In genomic region chr20:48584391-48585249, GRCh38 we compare ENCODE assay signal across 18 cellular contexts.
DNase-seq lines count a peak whose midpoint lies in the region; ATAC-seq and TF ChIP-seq lines count a peak whose summit lies in the region.
"Had no signal": no experiment of that assay in that cellular context is flagged by ENCODE, and none has a peak within 500 bp of the region (broad histone marks: within the 10 kb centered on the region; RNA-seq: fewer than 3 reads in every experiment).

No MANE protein-coding gene starts in this region.

- H3K4me1 ChIP-seq in thyroid gland, result no peaks in the 10 kb centered on the region
- no peaks in the 10 kb centered on the region for H3K4me1 ChIP-seq in vagina
- H3K4me1 ChIP-seq: A549, HAP-1 had no signal

- H3K27me3 ChIP-seq in thyroid gland, result no peaks in the 10 kb centered on the region
- H3K27me3 ChIP-seq in vagina, result no peaks in the 10 kb centered on the region

- no peak overlapping the region for H3K27ac Mint-ChIP-seq in activated naive CD4-positive, alpha-beta T cell treated with anti-CD3 and anti-CD28 coated beads, Interleukin-2, amount 10 ng/mL, durations not matched to agents 7 days and 5 days
- H3K27ac Mint-ChIP-seq in mesothelial cell of epicardium, result peak overlapping the region; percentile 41
- H3K27ac Mint-ChIP-seq: activated CD8-positive, alpha-beta T cell treated with anti-CD3 and anti-CD28 coated beads for 36 hours; activated naive CD8-positive, alpha-beta T cell treated with anti-CD3 and anti-CD28 coated beads for 36 hours; CD4-positive, CD25-positive, alpha-beta regulatory T cell; dendritic cell treated with granulocyte-macrophage colony-stimulating factor and Interleukin-4, amounts not matched to agents 40 ng/mL and 50 ng/mL, for 4 days had no signal

- H3K9me3 Mint-ChIP-seq in activated naive CD4-positive, alpha-beta T cell treated with anti-CD3 and anti-CD28 coated beads, Interleukin-2, amount 10 ng/mL, durations not matched to agents 7 days and 5 days, result no peaks in the 10 kb centered on the region
- peaks cover 6% of the 10 kb centered on the region for H3K9me3 Mint-ChIP-seq in mesothelial cell of epicardium
- H3K9me3 Mint-ChIP-seq: activated CD8-positive, alpha-beta T cell treated with anti-CD3 and anti-CD28 coated beads for 36 hours; activated naive CD8-positive, alpha-beta T cell treated with anti-CD3 and anti-CD28 coated beads for 36 hours had no signal

- no peak for TF ChIP-seq POLR2A in thyroid gland (IDR thresholded peaks at IDR 0.05)
- no peak for TF ChIP-seq POLR2A in vagina (IDR thresholded peaks at IDR 0.05)

- WGBS in thyroid gland, 2 donors, result 40 to 58% methylated on average over 14 of the region's 14 CpGs

- intact Hi-C loops in thyroid gland (cut with DNase I) (no loop called here), vagina (cut with DNase I) (no loop called here)

- no peaks in the 10 kb centered on the region for H3K4me1 Mint-ChIP-seq in activated naive CD4-positive, alpha-beta T cell treated with anti-CD3 and anti-CD28 coated beads, Interleukin-2, amount 10 ng/mL, durations not matched to agents 7 days and 5 days
- peaks cover 28% of the 10 kb centered on the region for H3K4me1 Mint-ChIP-seq in mesothelial cell of epicardium
- H3K4me1 Mint-ChIP-seq: activated naive CD8-positive, alpha-beta T cell treated with anti-CD3 and anti-CD28 coated beads for 36 hours had no signal

- CTCF ChIA-PET in activated naive CD4-positive, alpha-beta T cell treated with anti-CD3 and anti-CD28 coated beads, Interleukin-2, amount 10 ng/mL, durations not matched to agents 7 days and 5 days (lab: Charles Lee), result no interaction called here

- peaks cover 31% of the 10 kb centered on the region for H3K27me3 Mint-ChIP-seq in activated naive CD4-positive, alpha-beta T cell treated with anti-CD3 and anti-CD28 coated beads, Interleukin-2, amount 10 ng/mL, durations not matched to agents 7 days and 5 days
- peaks cover 2% of the 10 kb centered on the region for H3K27me3 Mint-ChIP-seq in mesothelial cell of epicardium (ENCODE audit: low read depth)

- H3K36me3 ChIP-seq in thyroid gland (no peaks in the 10 kb centered on the region), vagina (no peaks in the 10 kb centered on the region)
- H3K36me3 ChIP-seq: HAP-1 had no signal

- H3K9me3 ChIP-seq in thyroid gland (no peaks in the 10 kb centered on the region), vagina (no peaks in the 10 kb centered on the region)
- H3K9me3 ChIP-seq: A549, HAP-1 had no signal

- no peak overlapping the region for H3K4me3 ChIP-seq in thyroid gland (replicated peaks in 1 of 3)
- H3K4me3 ChIP-seq in vagina, result no peak overlapping the region
- H3K4me3 ChIP-seq: A549, HAP-1 had no signal

- no peak overlapping the region for H3K4me3 Mint-ChIP-seq in activated naive CD4-positive, alpha-beta T cell treated with anti-CD3 and anti-CD28 coated beads, Interleukin-2, amount 10 ng/mL, durations not matched to agents 7 days and 5 days
- no peak overlapping the region for H3K4me3 Mint-ChIP-seq in mesothelial cell of epicardium
- H3K4me3 Mint-ChIP-seq: activated CD8-positive, alpha-beta T cell treated with anti-CD3 and anti-CD28 coated beads for 36 hours; activated naive CD8-positive, alpha-beta T cell treated with anti-CD3 and anti-CD28 coated beads for 36 hours; brain; CD4-positive, CD25-positive, alpha-beta regulatory T cell; dendritic cell treated with granulocyte-macrophage colony-stimulating factor and Interleukin-4, amounts not matched to agents 40 ng/mL and 50 ng/mL, for 4 days had no signal

- TF ChIP-seq CTCF in mesothelial cell of epicardium (IDR thresholded peaks at IDR 0.05; ENCODE audit: unreplicated experiment), result no peak
- no peak for TF ChIP-seq CTCF in thyroid gland (IDR thresholded peaks at IDR 0.05)
- TF ChIP-seq CTCF in vagina (IDR thresholded peaks at IDR 0.05), result no peak

- H3K27ac ChIP-seq in thyroid gland (no peak overlapping the region), vagina (no peak overlapping the region)
- H3K27ac ChIP-seq: A549 had no signal

- DNase-seq in activated naive CD4-positive, alpha-beta T cell treated with anti-CD3 and anti-CD28 coated beads, Interleukin-2, amount 10 ng/mL, durations not matched to agents 7 days and 5 days, result peak; percentile 13
- DNase-seq in activated naive CD4-positive, alpha-beta T cell treated with Interleukin-2 at 50 U/mL for 16 hours, result no peak
- DNase-seq in NCI-H345 treated with DMSO at 0.1 percent for 48 hours (lab: John Stamatoyannopoulos, UW; ENCODE audit: unreplicated experiment) (peak; percentile 98), mesothelial cell of epicardium (ENCODE audit: low spot score in 2 of 2, unreplicated experiment in 2 of 2) (no peak), thyroid gland (peak; percentile 20 to 73), islet precursor cell (no peak), vagina (ENCODE audit: extremely low spot score in 2 of 2) (no peak)
- DNase-seq: activated CD8-positive, alpha-beta T cell treated with anti-CD3 and anti-CD28 coated beads for 36 hours; activated naive CD8-positive, alpha-beta T cell treated with anti-CD3 and anti-CD28 coated beads for 36 hours; activated T-cell treated with anti-CD3 and anti-CD28 coated beads, Interleukin-2, amount 50 U/mL, for 48 hours; CD4-positive, CD25-positive, alpha-beta regulatory T cell; foreskin fibroblast; stimulated activated naive CD4-positive, alpha-beta T cell treated with Interleukin-2 at 50 U/mL for 16 hours had no signal

- ATAC-seq in HG03159 (IDR thresholded peaks at IDR 0.05; ENCODE audit: unreplicated experiment), result no peak
- ATAC-seq: A549; activated CD8-positive, alpha-beta T cell treated with anti-CD3 and anti-CD28 coated beads for 36 hours had no signal

- no peaks in the 10 kb centered on the region for H3K36me3 Mint-ChIP-seq in activated naive CD4-positive, alpha-beta T cell treated with anti-CD3 and anti-CD28 coated beads, Interleukin-2, amount 10 ng/mL, durations not matched to agents 7 days and 5 days
- H3K36me3 Mint-ChIP-seq in mesothelial cell of epicardium, result no peaks in the 10 kb centered on the region
- H3K36me3 Mint-ChIP-seq: brain; CD4-positive, CD25-positive, alpha-beta regulatory T cell had no signal

Comparison
In these comparisons a context has a peak if more than half of its experiments do, and no peak if none do; other contexts are left out.
1. DNase-seq: peak in activated naive CD4-positive, alpha-beta T cell treated with anti-CD3 and anti-CD28 coated beads, Interleukin-2, amount 10 ng/mL, durations not matched to agents 7 days and 5 days (single experiment), NCI-H345 treated with DMSO at 0.1 percent for 48 hours (single experiment) and thyroid gland (2 of 2); none in activated naive CD4-positive, alpha-beta T cell treated with Interleukin-2 at 50 U/mL for 16 hours (single experiment), mesothelial cell of epicardium (0 of 2), islet precursor cell (single experiment) and vagina (0 of 2).